ENCODE assay signal across 7 cellular contexts in the genomic region with DNA sequence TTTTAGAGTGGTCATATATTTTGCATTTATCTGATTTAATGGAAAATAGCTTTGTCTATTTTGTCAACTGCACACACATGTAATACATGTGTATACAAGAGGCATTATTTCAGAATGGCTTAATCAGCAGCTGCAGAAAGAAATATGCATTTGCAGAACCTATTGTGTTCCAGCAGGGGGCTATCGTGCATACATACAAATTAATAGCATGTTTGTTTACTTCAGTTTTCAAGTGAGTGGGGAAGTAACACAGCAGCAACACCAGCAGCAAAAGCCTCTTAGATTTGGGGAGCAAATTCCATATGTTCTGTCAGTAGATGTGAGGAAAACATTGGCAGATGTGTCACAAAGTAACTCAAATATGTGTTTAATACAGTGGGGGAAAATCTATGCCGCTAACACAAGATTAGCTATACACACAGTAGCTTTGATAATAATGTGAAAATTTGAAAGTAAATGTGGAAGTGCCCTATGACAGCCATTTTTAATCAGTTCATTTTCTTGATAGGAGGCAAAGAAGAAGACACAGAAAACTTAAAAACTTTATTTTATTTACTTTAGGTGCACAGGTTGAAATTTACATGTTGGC.
DNase-seq lines count a peak whose midpoint lies in the region; ATAC-seq, FAIRE-seq and TF ChIP-seq lines count a peak whose summit lies in the region.

No MANE protein-coding gene starts in this region.

- no peak overlapping the region for H3K4me3 Mint-ChIP-seq in HFFc6

- no peaks in the 10 kb centered on the region for H3K36me3 Mint-ChIP-seq in HFFc6 (ENCODE audit: low read depth)

- no peak overlapping the region for H3K4me3 ChIP-seq in retinal pigment epithelial cell (ENCODE audit: low read length)

- peak; percentile 20 for DNase-seq in GM04504 (ENCODE audit: low read depth)
- peak; percentile 61 for DNase-seq in HFFc6
- DNase-seq in NCI-H146 (lab: John Stamatoyannopoulos, UW) = peak; percentile 84
- DNase-seq in SW480 (ENCODE audit: low spot score) = peak; percentile 56
- no peak for DNase-seq in frontal cortex (ENCODE audit: low spot score in 2 of 2)
- DNase-seq in retinal pigment epithelial cell (ENCODE audit: low read depth) = no peak

- no peak overlapping the region for H3K27ac Mint-ChIP-seq in HFFc6

- no peaks in the 10 kb centered on the region for H3K27me3 Mint-ChIP-seq in HFFc6 (ENCODE audit: insufficient read depth)

- ATAC-seq in HG02840 (IDR thresholded peaks at IDR 0.05; ENCODE audit: low FRiP score, unreplicated experiment) = no peak

- H3K9me3 Mint-ChIP-seq in HFFc6 = no peaks in the 10 kb centered on the region

- FAIRE-seq in frontal cortex (lab: Jason Lieb, UNC) = peak; percentile 76

- peak; percentile 85 for TF ChIP-seq CTCF in HFFc6 (IDR thresholded peaks at IDR 0.05)
- TF ChIP-seq CTCF in retinal pigment epithelial cell (conservative IDR thresholded peaks at IDR 0.05; ENCODE audit: low read depth, low read length) = peak; percentile 81

- H3K4me1 Mint-ChIP-seq in HFFc6 (ENCODE audit: low read depth) = peaks cover 4% of the 10 kb centered on the region; the same call in 1 of the 2 replicates

Comparison
In these comparisons a context has a peak if more than half of its experiments do, and no peak if none do; other contexts are left out.
1. DNase-seq: peak in GM04504 (single experiment), HFFc6 (single experiment), NCI-H146 (single experiment) and SW480 (single experiment); none in frontal cortex (0 of 2) and retinal pigment epithelial cell (single experiment).